10 cellular contexts compared by ENCODE assay signal in the genomic region with DNA sequence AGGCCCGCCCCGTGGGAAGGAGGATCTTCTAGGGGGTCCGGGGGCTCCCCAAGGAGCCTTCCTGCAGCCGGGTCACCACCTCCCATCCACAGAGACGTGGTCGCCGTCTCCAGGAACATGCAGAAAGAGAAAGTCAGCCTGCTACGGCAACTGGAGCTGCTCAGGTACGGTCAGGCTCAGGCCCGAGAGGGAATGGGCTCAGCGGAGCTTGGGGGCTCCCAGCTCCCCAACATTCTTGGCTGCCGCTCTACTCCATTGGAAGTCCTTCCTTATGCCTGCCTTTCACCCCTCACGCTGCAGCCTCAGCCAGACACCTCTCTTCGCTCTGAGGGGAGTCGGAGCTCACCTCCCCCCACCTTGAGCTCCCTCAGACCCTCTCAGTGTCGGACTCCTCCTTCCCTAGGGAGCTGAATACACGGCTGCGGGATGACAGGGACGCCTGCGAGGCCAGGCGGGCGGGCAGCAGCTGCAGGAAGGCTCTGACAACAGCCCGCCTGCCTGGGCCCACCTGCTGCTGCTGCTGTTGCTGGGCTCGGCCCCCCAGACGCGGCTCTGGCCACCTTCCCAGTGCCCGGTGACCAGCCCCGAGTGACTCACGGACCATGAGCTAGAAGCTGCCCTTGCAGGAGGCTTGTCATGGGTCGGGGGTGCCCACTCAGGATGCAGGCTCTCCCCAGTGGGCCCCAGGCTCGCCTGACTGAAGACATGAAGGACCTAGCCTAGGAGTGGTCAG. TPM values are rescaled to one million over a fixed set of nuclear protein-coding genes. Genes with fewer than 3 reads are reported as not detected.
DNase-seq lines count a peak whose midpoint lies in the region; FAIRE-seq lines count a peak whose summit lies in the region.
"Had no signal": no experiment of that assay in that cellular context is flagged by ENCODE, and none has a peak within 500 bp of the region (broad histone marks: within the 10 kb centered on the region; RNA-seq: fewer than 3 reads in every experiment).

No MANE protein-coding gene starts in this region.

- peak overlapping the region; percentile 86 for H3K4me3 ChIP-seq in SK-N-MC
- H3K4me3 ChIP-seq: ovary had no signal

- H3K27ac ChIP-seq in SK-N-MC: no peak overlapping the region
- H3K27ac ChIP-seq: ovary had no signal

- H3K9me3 ChIP-seq in SK-N-MC (ENCODE audit: low read depth, low read length): no peaks in the 10 kb centered on the region
- H3K9me3 ChIP-seq: ovary had no signal

- DNase-seq in A172 (ENCODE audit: low spot score) (peak; percentile 91), DMS53 (lab: John Stamatoyannopoulos, UW) (peak; percentile 72), SK-N-MC (ENCODE audit: low read depth, low spot score) (no peak), islet precursor cell (peak; percentile 70), OCI-M1 (lab: John Stamatoyannopoulos, UW) (no peak), 8988T (no peak), nucleus accumbens (lab: John Stamatoyannopoulos, UW) (no peak), urothelium cell line (ENCODE audit: low spot score) (no peak)
- DNase-seq: NCI-H2029 had no signal

- no peak for FAIRE-seq in urothelium cell line (lab: Jason Lieb, UNC)

- no peaks in the 10 kb centered on the region for H3K36me3 ChIP-seq in SK-N-MC (ENCODE audit: insufficient read depth, low read length)
- H3K36me3 ChIP-seq: ovary had no signal

- no peak overlapping the region for H3K9ac ChIP-seq in SK-N-MC (ENCODE audit: insufficient read length)

RNA-seq across cellular contexts. Expression of gene CD151, which starts 1.5 kb away (rescaled TPM):
- 892 and 998 TPM in 2 replicates for total RNA-seq in A172 (2014; rRNA removed; shearing (Covaris generic))

RNA-seq across cellular contexts. Expression of gene CRACR2B, which starts 3.6 kb away (rescaled TPM):
- not detected in 2 replicates for total RNA-seq in A172 (2014; rRNA removed; shearing (Covaris generic))

RNA-seq across cellular contexts. Expression of gene POLR2L, which starts 11.0 kb away (rescaled TPM):
- 132 and 157 TPM in 2 replicates for total RNA-seq in A172 (2014; rRNA removed; shearing (Covaris generic))

RNA-seq across cellular contexts. Expression of gene TSPAN4, which starts 11.4 kb away (rescaled TPM):
- total RNA-seq in A172 (2014; rRNA removed; shearing (Covaris generic)): 195 and 210 TPM in 2 replicates

RNA-seq across cellular contexts. Expression of gene PNPLA2, which starts 12.6 kb away (rescaled TPM):
- 17.0 and 33.8 TPM in 2 replicates for total RNA-seq in A172 (2014; rRNA removed; shearing (Covaris generic))

Comparison
In these comparisons a context has a peak if more than half of its experiments do, and no peak if none do; other contexts are left out.
1. DNase-seq: peak in A172 (single experiment), DMS53 (single experiment) and islet precursor cell (single experiment); none in SK-N-MC (single experiment), OCI-M1 (single experiment), 8988T (single experiment), nucleus accumbens (0 of 56) and urothelium cell line (single experiment).